ENCODE assay signal across 8 cellular contexts in the genomic region with DNA sequence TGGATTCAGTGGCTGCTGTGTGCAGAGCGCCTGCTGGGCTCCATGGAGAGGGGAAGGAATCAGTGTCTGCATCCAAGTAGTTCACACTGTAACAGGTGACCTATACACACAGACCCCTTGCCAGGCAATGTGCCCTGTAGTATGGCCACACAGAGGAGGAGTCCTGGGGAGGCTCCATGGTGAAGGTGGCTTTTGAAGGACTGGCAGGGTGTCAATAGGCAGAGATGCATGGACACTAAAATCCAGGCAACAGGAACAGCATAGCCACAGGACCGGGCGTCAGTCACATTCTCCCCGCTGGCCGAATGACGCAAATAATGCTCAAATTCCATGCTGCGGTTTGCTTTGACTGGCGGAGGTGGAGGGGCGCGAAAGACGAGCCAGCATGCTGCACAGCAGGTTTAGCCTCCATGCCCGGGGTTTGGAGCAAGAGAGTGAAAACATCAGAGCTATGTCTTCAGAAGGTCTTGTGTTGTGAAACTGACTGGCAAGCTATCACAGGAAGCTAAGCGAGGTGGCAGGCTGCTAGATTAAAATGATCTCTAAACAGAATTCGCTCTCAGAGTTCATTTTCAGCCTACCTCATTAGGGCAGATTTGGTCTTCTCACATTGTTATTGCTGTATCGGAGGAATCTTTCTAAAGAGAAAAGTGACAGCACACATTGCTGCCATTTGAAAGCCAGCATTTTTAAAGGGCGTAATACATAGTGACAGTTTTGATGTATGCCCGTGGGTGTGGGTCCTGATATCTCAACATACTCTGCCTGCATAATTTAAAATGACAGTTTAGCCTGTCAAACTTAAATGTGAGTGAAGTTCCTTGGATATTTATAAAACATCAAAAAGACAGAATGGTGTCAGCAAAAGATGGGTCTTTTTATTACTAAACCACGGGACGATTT. TPM values are rescaled to one million over a fixed set of nuclear protein-coding genes. Genes with fewer than 3 reads are reported as not detected.
DNase-seq lines count a peak whose midpoint lies in the region; ATAC-seq and TF ChIP-seq lines count a peak whose summit lies in the region.

No MANE protein-coding gene starts in this region.

- H3K4me3 ChIP-seq in AG04449 (ENCODE audit: low read depth, low read length) (peak overlapping the region; percentile 96), HL-60 (replicated peaks; ENCODE audit: insufficient read depth, low read length) (peak overlapping the region; percentile 72), neutrophil (ENCODE audit: low read depth in 1 of 2, low read length in 1 of 2) (peak overlapping the region; percentile 76 to 88), stomach (peak overlapping the region; percentile 74 to 96 (median 90))

- CTCF ChIA-PET in AG04449 (lab: Yijun Ruan, JAX), result interaction anchor here (1.0 to 2.2 kb wide), 4 partner anchors 15 to 188 kb away, joined by 3 to 11 read pairs (median 3); no protein-coding TSS in a partner anchor

- H3K36me3 ChIP-seq in neutrophil (peaks cover 12% of the 10 kb centered on the region), stomach (peaks cover 0 to 15% (median 8%) of the 10 kb centered on the region in 4 donors)

- intact Hi-C loops in stomach (cut with DNase I; ENCODE audit: low total_unique reads), result loop anchor here (10.0 kb wide), 1 partner anchor 55 kb away; the partner anchor contains the start of gene MPPE1

- H3K27ac ChIP-seq in HL-60 (replicated peaks) (peak overlapping the region; percentile 91), neutrophil (peak overlapping the region; percentile 92), stomach (peak overlapping the region; percentile 28 to 98 (median 97))

- no peaks in the 10 kb centered on the region for H3K9me3 ChIP-seq in neutrophil
- no peaks in the 10 kb centered on the region for H3K9me3 ChIP-seq in stomach

- TF ChIP-seq CTCF in AG04449 (IDR thresholded peaks at IDR 0.05; ENCODE audit: insufficient read depth, low read length, missing control alignments) (no peak), HL-60 (IDR thresholded peaks at IDR 0.05; ENCODE audit: insufficient read depth, low read length) (no peak), neutrophil (IDR thresholded peaks at IDR 0.05) (no peak), stomach (IDR thresholded peaks at IDR 0.05) (peak in 1 of 7 experiments; percentile 3)

- H3K4me1 ChIP-seq in neutrophil (ENCODE audit: control insufficient read depth in 1 of 2, insufficient read depth in 1 of 2, low read depth in 1 of 2, low read length in 1 of 2) (peaks cover 43 to 52% of the 10 kb centered on the region in 2 experiments), stomach (peaks cover 13 to 44% (median 41%) of the 10 kb centered on the region in 4 donors)

- peak; percentile 65 for TF ChIP-seq EP300 in stomach (IDR thresholded peaks at IDR 0.05)

- POLR2A ChIA-PET in AG04449 (lab: Yijun Ruan, JAX), result interaction anchor here (0.6 kb wide), 1 partner anchor 226 kb away, joined by 3 read pairs; no protein-coding TSS in a partner anchor

- no peak for ATAC-seq in HG02885 (IDR thresholded peaks at IDR 0.05; ENCODE audit: poor library complexity, unreplicated experiment)

- DNase-seq in AG04449 (ENCODE audit: low read depth, low spot score), result peak; percentile 77
- peak; percentile 66 to 82 for DNase-seq in HL-60 (ENCODE audit: low read depth in 1 of 2, low spot score in 1 of 2)
- peak; percentile 87 for DNase-seq in RPMI7951 (ENCODE audit: low read depth)
- DNase-seq in activated gamma-delta T cell treated with anti-CD3 and anti-CD28 coated beads, Interleukin-2, amount 50 U/mL, for 16 hours (ENCODE audit: low read depth), result peak; percentile 13
- DNase-seq in foreskin melanocyte, result peak; percentile 76
- peak; percentile 63 for DNase-seq in stomach

- TF ChIP-seq POLR2A in stomach (IDR thresholded peaks at IDR 0.05), result peak in 1 of 4 donors; percentile 47

- H3K27me3 ChIP-seq in HL-60 (ENCODE audit: insufficient read depth, poor library complexity, severe bottlenecking) (no peaks in the 10 kb centered on the region), neutrophil (no peaks in the 10 kb centered on the region), stomach (no peaks in the 10 kb centered on the region)

- WGBS in stomach, 5 donors, result 3 to 9% (median 6%) methylated on average over 19 of the region's 19 CpGs

RNA-seq across cellular contexts. Expression of gene CHMP1B, which starts 1.1 kb away (rescaled TPM):
- total RNA-seq in RPMI7951 (2014; rRNA removed; shearing (Covaris generic)), result 28.7 and 35.3 TPM in 2 replicates
- 10 to 100 TPM; 17.9 to 96.0 (median 34.2) TPM for total RNA-seq in stomach
- polyA plus RNA-seq in stomach, result 10 to 100 TPM; 37.0 to 45.8 (median 42.0) TPM

RNA-seq across cellular contexts. Expression of gene MPPE1, which starts 58.0 kb away (rescaled TPM):
- 13.8 and 18.7 TPM in 2 replicates for total RNA-seq in RPMI7951 (2014; rRNA removed; shearing (Covaris generic))
- total RNA-seq in stomach, result 10 to 100 TPM; 15.2 to 82.0 (median 53.8) TPM
- polyA plus RNA-seq in stomach, result 10 to 100 TPM; 17.3 to 20.6 (median 19.6) TPM

Comparison
In these comparisons a context has a peak if more than half of its experiments do, and no peak if none do; other contexts are left out.
1. DNase-seq: peak in every context shown above with its lines; median percentile 87 in RPMI7951; 77 in AG04449; 76 in foreskin melanocyte; 74 in HL-60; 63 in stomach; 13 in activated gamma-delta T cell treated with anti-CD3 and anti-CD28 coated beads, Interleukin-2, amount 50 U/mL, for 16 hours.